In genomic region chr13:24220086-24220703, GRCh38 we compare ENCODE assay signal across 8 cellular contexts. TPM values are rescaled to one million over a fixed set of nuclear protein-coding genes. Genes with fewer than 3 reads are reported as not detected.
DNase-seq lines count a peak whose midpoint lies in the region; ATAC-seq and TF ChIP-seq lines count a peak whose summit lies in the region.

No MANE protein-coding gene starts in this region.

- no peaks in the 10 kb centered on the region for H3K27me3 ChIP-seq in A673 (replicated peaks; ENCODE audit: insufficient read depth, low read depth, low read length, poor library complexity)
- H3K27me3 ChIP-seq in NT2/D1 (ENCODE audit: insufficient read depth, insufficient read length): no peaks in the 10 kb centered on the region
- no peaks in the 10 kb centered on the region for H3K27me3 ChIP-seq in foreskin keratinocyte

- BruUV-seq in A673 (replicated peaks; lab: Mats Ljungman, UMichigan): no TSS peak

- H3K36me3 ChIP-seq in A673 (ENCODE audit: insufficient read depth, low read length, poor library complexity, severe bottlenecking) (no peaks in the 10 kb centered on the region), NT2/D1 (ENCODE audit: insufficient read depth, insufficient read length, low read length) (peaks cover 23% of the 10 kb centered on the region)

- H3K36me3 Mint-ChIP-seq in activated T-helper 17 cell treated with anti-CD3 and anti-CD28 coated beads, Interleukin-2, amount 50 U/mL, for 72 hours (ENCODE audit: low read depth): no peaks in the 10 kb centered on the region

- ATAC-seq in activated T-helper 17 cell treated with anti-CD3 and anti-CD28 coated beads, Interleukin-2, amount 50 U/mL, for 72 hours (replicated peaks): peak; percentile 92
- ATAC-seq in foreskin keratinocyte (peak; percentile 81), omental fat pad (ENCODE audit: low FRiP score) (peak; percentile 79), GM18867 (IDR thresholded peaks at IDR 0.05; ENCODE audit: unreplicated experiment) (no peak)

- H3K4me3 Mint-ChIP-seq in activated T-helper 17 cell treated with anti-CD3 and anti-CD28 coated beads, Interleukin-2, amount 50 U/mL, for 72 hours: no peak overlapping the region

- H3K9me3 ChIP-seq in A673 (ENCODE audit: low read depth, low read length, poor library complexity, severe bottlenecking) (no peaks in the 10 kb centered on the region), NT2/D1 (ENCODE audit: insufficient read depth, low read length) (no peaks in the 10 kb centered on the region)

- no peak overlapping the region for H3K9ac ChIP-seq in NT2/D1 (ENCODE audit: insufficient read length, low read depth)

- intact Hi-C loops in A673 (cut with micrococcal nuclease; ENCODE audit: unreplicated experiment): loop anchor here (1.0 to 2.0 kb wide), 4 partner anchors 167 to 753 kb away; no protein-coding TSS in a partner anchor

- no peak overlapping the region for H3K27ac Mint-ChIP-seq in activated T-helper 17 cell treated with anti-CD3 and anti-CD28 coated beads, Interleukin-2, amount 50 U/mL, for 72 hours

- H3K9me3 Mint-ChIP-seq in activated T-helper 17 cell treated with anti-CD3 and anti-CD28 coated beads, Interleukin-2, amount 50 U/mL, for 72 hours: no peaks in the 10 kb centered on the region

- DNase-seq in A673 (ENCODE audit: low spot score) (peak; percentile 88), GM12865 (ENCODE audit: low read depth) (peak; percentile 87), HuH-7 (ENCODE audit: low spot score) (peak; percentile 70), NT2/D1 (ENCODE audit: low read depth, low spot score) (peak; percentile 64), foreskin keratinocyte (peak in 1 of 2 donors; percentile 64), omental fat pad (ENCODE audit: low spot score) (no peak)

- CTCF ChIA-PET in A673 (lab: Charles Lee): interaction anchor here (0.6 to 0.7 kb wide), 2 partner anchors 20 to 167 kb away, joined by 4 to 5 read pairs; no protein-coding TSS in a partner anchor

- H3K27ac ChIP-seq in A673 (ENCODE audit: low read depth, low read length, poor library complexity, severe bottlenecking) (no peak overlapping the region), foreskin keratinocyte (no peak overlapping the region)

- H3K4me1 ChIP-seq in A673 (ENCODE audit: insufficient read depth, low read length, poor library complexity, severe bottlenecking): peaks cover 26% of the 10 kb centered on the region
- peaks cover 5% of the 10 kb centered on the region for H3K4me1 ChIP-seq in NT2/D1 (ENCODE audit: insufficient read depth, insufficient read length)
- no peaks in the 10 kb centered on the region for H3K4me1 ChIP-seq in foreskin keratinocyte

- POLR2A ChIA-PET in A673 (lab: Charles Lee; ENCODE audit: low non-redundant PET): interaction anchor here (0.6 kb wide), 1 partner anchor 14 kb away, joined by 5 read pairs; no protein-coding TSS in a partner anchor

- peaks cover 20% of the 10 kb centered on the region for H3K4me1 Mint-ChIP-seq in activated T-helper 17 cell treated with anti-CD3 and anti-CD28 coated beads, Interleukin-2, amount 50 U/mL, for 72 hours

- no peak overlapping the region for H3K4me3 ChIP-seq in A673 (ENCODE audit: low read depth, low read length, poor library complexity, severe bottlenecking)
- no peak overlapping the region for H3K4me3 ChIP-seq in GM12865 (ENCODE audit: low read depth, low read length)
- no peak overlapping the region for H3K4me3 ChIP-seq in NT2/D1 (ENCODE audit: insufficient read length, low read depth)

- TF ChIP-seq CTCF in A673 (conservative IDR thresholded peaks at IDR 0.05; ENCODE audit: low read depth, low read length): peak; percentile 84
- TF ChIP-seq CTCF in GM12865 (IDR thresholded peaks at IDR 0.05; ENCODE audit: insufficient read depth, low read depth, low read length, missing control alignments): peak; percentile 70
- peak; percentile 90 for TF ChIP-seq CTCF in foreskin keratinocyte (conservative IDR thresholded peaks at IDR 0.05)
- peak in 2 of 3 donors; percentile 6 to 48 for TF ChIP-seq CTCF in omental fat pad (IDR thresholded peaks at IDR 0.05)

- no peaks in the 10 kb centered on the region for H3K27me3 Mint-ChIP-seq in activated T-helper 17 cell treated with anti-CD3 and anti-CD28 coated beads, Interleukin-2, amount 50 U/mL, for 72 hours

RNA-seq across cellular contexts. Expression of gene SPATA13, which starts 59.7 kb away (rescaled TPM):
- total RNA-seq in A673 (2021) (55.4 and 58.2 TPM in 2 replicates), foreskin keratinocyte (1.4 and 2.2 TPM in 2 replicates), omental fat pad (10 to 100 TPM in 3 of 4 donors, 1 to 10 TPM in 1; 9.0 to 46.0 (median 18.7) TPM)
- total RNA-seq in activated T-helper 17 cell treated with anti-CD3 and anti-CD28 coated beads, Interleukin-2, amount 50 U/mL, for 72 hours: 10 to 100 TPM; 43.1 to 56.5 TPM
- 0.27 and 0.28 TPM in 2 replicates for polyA plus RNA-seq in foreskin keratinocyte

Comparison
In these comparisons a context has a peak if more than half of its experiments do, and no peak if none do; other contexts are left out.
1. CTCF ChIP-seq: peak in every context shown above with its lines; median percentile 90 in foreskin keratinocyte; 84 in A673; 70 in GM12865; 27 in omental fat pad.